Comparison of ENCODE assay signal across 2 cellular contexts in genomic region chr5:74608754-74609576, GRCh38.
TF ChIP-seq lines count a peak whose summit lies in the region.

No MANE protein-coding gene starts in this region.

TF ChIP-seq in IMR-90, 13 proteins besides CTCF, POLR2A, EP300 and RAD21:
- TF ChIP-seq MAFK (IDR thresholded peaks at IDR 0.05; ENCODE audit: low read depth, low read length) (peak; percentile 41; the same call in 1 of the 2 replicates), CHD1 (IDR thresholded peaks at IDR 0.05; ENCODE audit: low read depth, low read length) (no peak)

TF ChIP-seq in K562, 482 proteins besides CTCF, POLR2A, EP300 and RAD21:
- TF ChIP-seq HDAC2 (IDR thresholded peaks at IDR 0.05) (no peak), MEIS2 (IDR thresholded peaks at IDR 0.05; ENCODE audit: partially characterized antibody) (peak; percentile 20), ZFP36 (IDR thresholded peaks at IDR 0.05; ENCODE audit: low read depth, low read length, partially characterized antibody) (no peak), GABPA (tag; conservative IDR thresholded peaks at IDR 0.05; ENCODE audit: low read depth) (no peak)
